Comparison of ENCODE assay signal across 8 cellular contexts in genomic region chr11:1453611-1454386, GRCh38. TPM values are rescaled to one million over a fixed set of nuclear protein-coding genes. Genes with fewer than 3 reads are reported as not detected.
DNase-seq lines count a peak whose midpoint lies in the region; ATAC-seq, FAIRE-seq and TF ChIP-seq lines count a peak whose summit lies in the region.

No MANE protein-coding gene starts in this region.

- peaks cover 2% of the 10 kb centered on the region; the same call in 1 of the 2 replicates for H3K27me3 ChIP-seq in IMR-90 (ENCODE audit: control insufficient read depth, insufficient read depth, low read length)
- no peaks in the 10 kb centered on the region for H3K27me3 ChIP-seq in pancreas

- H2BK120ac ChIP-seq in IMR-90 (ENCODE audit: low read depth, low read length): no peak overlapping the region

- no CpG with 5 or more reads among the region's 27 CpGs for WGBS in IMR-90 (ENCODE audit: extremely low coverage in 2 of 2, insufficient read length in 1 of 2), 2 experiments
- 66 to 70% methylated on average over 24 to 27 of the region's 27 CpGs for WGBS in pancreas, 2 donors

- H3K27ac ChIP-seq in IMR-90 (ENCODE audit: insufficient read depth, low read length): no peak overlapping the region
- no peak overlapping the region for H3K27ac ChIP-seq in pancreas

- H4K20me1 ChIP-seq in IMR-90 (ENCODE audit: insufficient read depth, low read length): no peaks in the 10 kb centered on the region; the same call in none of the 2 replicates

- TF ChIP-seq CTCF in IMR-90 (conservative IDR thresholded peaks at IDR 0.05; ENCODE audit: low read depth, low read length): peak; percentile 21; the same call in 1 of the 2 replicates
- TF ChIP-seq CTCF in pancreas (IDR thresholded peaks at IDR 0.05): peak in 1 of 4 donors; percentile 12

- H4K91ac ChIP-seq in IMR-90 (ENCODE audit: insufficient read depth, low read depth, low read length): no peak overlapping the region

- in situ Hi-C loops in IMR-90 (cut with MboI; ENCODE audit: low sequenced_read_pairs): no loop called here

- no peak for TF ChIP-seq POLR2A in IMR-90 (IDR thresholded peaks at IDR 0.05; ENCODE audit: low read depth, low read length)

- H3K9me1 ChIP-seq in IMR-90 (ENCODE audit: insufficient read depth, low read length): no peaks in the 10 kb centered on the region

- no peak overlapping the region for H3K23ac ChIP-seq in IMR-90 (ENCODE audit: low read depth, low read length)

- no peak overlapping the region for H2BK20ac ChIP-seq in IMR-90 (ENCODE audit: low read depth, low read length)

- CTCF ChIA-PET in IMR-90 (lab: Yijun Ruan, JAX): no interaction called here

- no peak overlapping the region for H2BK5ac ChIP-seq in IMR-90 (ENCODE audit: low read depth, low read length, poor library complexity, severe bottlenecking)

- FAIRE-seq in pancreas (lab: Jason Lieb, UNC): no peak

- H3K4me2 ChIP-seq in IMR-90 (ENCODE audit: low read depth, low read length): no peak overlapping the region

- no peak overlapping the region for H3K18ac ChIP-seq in IMR-90 (ENCODE audit: low read depth, low read length)

- no peak overlapping the region for H2BK15ac ChIP-seq in IMR-90 (ENCODE audit: low read depth, low read length)

- H3K9me3 ChIP-seq in IMR-90 (ENCODE audit: control insufficient read depth, insufficient read depth, low read length): no peaks in the 10 kb centered on the region
- no peaks in the 10 kb centered on the region for H3K9me3 ChIP-seq in pancreas

- H2AK5ac ChIP-seq in IMR-90 (ENCODE audit: low read depth, low read length): no peak overlapping the region

- DNase-seq in NCI-H2107 treated with DMSO at 0.1 percent for 48 hours (lab: John Stamatoyannopoulos, UW; ENCODE audit: unreplicated experiment) (peak; percentile 4), NCI-H2107 (lab: John Stamatoyannopoulos, UW) (no peak), IMR-90 (no peak), pancreas (peak in 4 of 6 donors; percentile 56 to 78 (median 65)), mesenteric fat pad (ENCODE audit: low spot score) (no peak), AG08396 (ENCODE audit: low spot score) (no peak), ecto neural progenitor cell (ENCODE audit: low spot score) (no peak)
- DNase-seq in central memory CD4-positive, alpha-beta T cell: peak; percentile 48

- H3K4me3 ChIP-seq in IMR-90 (ENCODE audit: insufficient read depth, low read depth, low read length): no peak overlapping the region
- H3K4me3 ChIP-seq in pancreas: no peak overlapping the region

- no peak overlapping the region for H2AK9ac ChIP-seq in IMR-90 (replicated peaks; ENCODE audit: low read depth, low read length, poor library complexity)

- BruUV-seq in IMR-90 (replicated peaks; lab: Mats Ljungman, UMichigan): no TSS peak

- H3K4ac ChIP-seq in IMR-90 (ENCODE audit: low read depth, low read length): no peak overlapping the region

- no peak overlapping the region for H4K8ac ChIP-seq in IMR-90 (ENCODE audit: low read depth in 2 of 2, low read length in 2 of 2)

- H3K36me3 ChIP-seq in IMR-90 (ENCODE audit: control insufficient read depth, insufficient read depth, low read length) (no peaks in the 10 kb centered on the region), pancreas (peaks cover 0 to 22% (median 0%) of the 10 kb centered on the region in 3 donors)

- H3K4me1 ChIP-seq in IMR-90 (ENCODE audit: control insufficient read depth, insufficient read depth, low read length) (no peaks in the 10 kb centered on the region; the same call in 1 of the 2 replicates), pancreas (no peaks in the 10 kb centered on the region)

- intact Hi-C loops in IMR-90 (cut with micrococcal nuclease) (no loop called here), pancreas (cut with DNase I) (loop anchor here in 1 of 3 donors (5.0 kb wide), 1 partner anchor 51 kb away; no protein-coding TSS in a partner anchor)

- POLR2A ChIA-PET in IMR-90 (lab: Charles Lee; ENCODE audit: unreplicated experiment): no interaction called here

- no peak overlapping the region for H4K5ac ChIP-seq in IMR-90 (ENCODE audit: low read depth, low read length)

- H3K79me1 ChIP-seq in IMR-90 (ENCODE audit: low read depth in 1 of 2, low read length in 2 of 2): no peaks in the 10 kb centered on the region

- dilution Hi-C loops in IMR-90 (cut with HindIII; ENCODE audit: low sequenced_read_pairs, unreplicated experiment): no loop called here

- H3K9ac ChIP-seq in IMR-90 (ENCODE audit: low read depth, low read length): no peak overlapping the region

- peak; percentile 13; the same call in 1 of the 2 replicates for ATAC-seq in IMR-90 (ENCODE audit: low read depth)
- ATAC-seq in pancreas: peak in 3 of 4 donors; percentile 18 to 57 (median 55)

- no peak overlapping the region for H3K56ac ChIP-seq in IMR-90 (ENCODE audit: extremely low read depth, insufficient read depth, low read length)

- no peak for TF ChIP-seq RAD21 in IMR-90 (IDR thresholded peaks at IDR 0.05; ENCODE audit: low read length)

- H2AFZ ChIP-seq in IMR-90 (replicated peaks; ENCODE audit: low read length, poor library complexity): no peak overlapping the region

- H3K14ac ChIP-seq in IMR-90 (replicated peaks; ENCODE audit: low read depth, low read length): no peak overlapping the region

TF ChIP-seq in IMR-90, 13 proteins besides CTCF, POLR2A, EP300 and RAD21:
- TF ChIP-seq MAFK (IDR thresholded peaks at IDR 0.05; ENCODE audit: low read depth, low read length) (no peak), MXI1 (IDR thresholded peaks at IDR 0.05; ENCODE audit: borderline replicate concordance, low read depth, low read length) (no peak), SMC3 (IDR thresholded peaks at IDR 0.05; ENCODE audit: low read depth, low read length) (no peak), BHLHE40 (IDR thresholded peaks at IDR 0.05; ENCODE audit: low read depth, low read length) (no peak), FOS (IDR thresholded peaks at IDR 0.05; ENCODE audit: low read depth, low read length) (no peak), ELK1 (IDR thresholded peaks at IDR 0.05; ENCODE audit: borderline replicate concordance, low read depth, low read length) (no peak), CHD1 (IDR thresholded peaks at IDR 0.05; ENCODE audit: low read depth, low read length) (no peak), RFX5 (IDR thresholded peaks at IDR 0.05; ENCODE audit: low read depth, low read length) (no peak), MAZ (IDR thresholded peaks at IDR 0.05; ENCODE audit: borderline replicate concordance, low read depth, low read length) (no peak), USF2 (IDR thresholded peaks at IDR 0.05; ENCODE audit: low read depth, low read length) (no peak), NFE2L2 (IDR thresholded peaks at IDR 0.05; ENCODE audit: low read depth, low read length) (no peak), RCOR1 (IDR thresholded peaks at IDR 0.05; ENCODE audit: insufficient replicate concordance, low read length) (no peak), CEBPB (IDR thresholded peaks at IDR 0.05; ENCODE audit: low read depth, low read length) (no peak)

RNA-seq across cellular contexts. Expression of gene MOB2, which starts 32.8 kb away (rescaled TPM):
- 21.4 and 23.7 TPM in 2 replicates for total RNA-seq in IMR-90 (2012; rRNA removed)
- polyA plus RNA-seq in IMR-90 (2012; rRNA removed): 36.2 and 40.7 TPM in 2 replicates
- 18.3 and 31.6 TPM in 2 replicates for polyA plus RNA-seq in IMR-90 (2012; cell fraction: cytosol; rRNA removed)
- polyA plus RNA-seq in IMR-90 (2012; cell fraction: nucleus; rRNA removed; ENCODE audit: low replicate concordance): 48.7 and 84.0 TPM in 2 replicates
- total RNA-seq in pancreas: 10 to 100 TPM; 13.7 to 23.3 (median 17.7) TPM
- polyA plus RNA-seq in pancreas: 10 to 100 TPM; 25.1 to 30.4 TPM
- total RNA-seq in mesenteric fat pad: 39.8 TPM

Comparison
In these comparisons a context has a peak if more than half of its experiments do, and no peak if none do; other contexts are left out.
1. DNase-seq: peak in NCI-H2107 treated with DMSO at 0.1 percent for 48 hours (single experiment), central memory CD4-positive, alpha-beta T cell (single experiment) and pancreas (4 of 6); none in NCI-H2107 (single experiment), IMR-90 (single experiment), mesenteric fat pad (single experiment), AG08396 (single experiment) and ecto neural progenitor cell (single experiment).